ENCODE assay signal across 8 cellular contexts in genomic region chr16:56869513-56870270, GRCh38. TPM values are rescaled to one million over a fixed set of nuclear protein-coding genes. Genes with fewer than 3 reads are reported as not detected.
DNase-seq lines count a peak whose midpoint lies in the region; ATAC-seq and TF ChIP-seq lines count a peak whose summit lies in the region.

No MANE protein-coding gene starts in this region.

- H3K36me3 Mint-ChIP-seq in activated T-helper 2 cell treated with anti-CD3 and anti-CD28 coated beads, Interferon-gamma antibody, Interleukin-2, Interleukin-4, amounts not matched to agents 10 μg/mL and 5 μg/mL and 100 μg/mL, durations not matched to agents 14 hours and 24 hours and 36 hours (ENCODE audit: low read depth), result no peaks in the 10 kb centered on the region

- no peak for TF ChIP-seq CTCF in GM20000 (IDR thresholded peaks at IDR 0.05; ENCODE audit: extremely low read depth, missing control alignments)
- TF ChIP-seq CTCF in RWPE2 (IDR thresholded peaks at IDR 0.05; ENCODE audit: poor library complexity, severe bottlenecking), result peak; percentile 8

- no peaks in the 10 kb centered on the region for H3K36me3 ChIP-seq in RWPE2 (ENCODE audit: low read depth)

- intact Hi-C loops in activated T-helper 2 cell treated with anti-CD3 and anti-CD28 coated beads, Interferon-gamma antibody, Interleukin-2, Interleukin-4, amounts not matched to agents 10 μg/mL and 5 μg/mL and 100 μg/mL, durations not matched to agents 14 hours and 24 hours and 36 hours (cut with micrococcal nuclease), result no loop called here

- ATAC-seq in RWPE2 (ENCODE audit: low read depth) (no peak), HG03196 (IDR thresholded peaks at IDR 0.05; ENCODE audit: unreplicated experiment) (no peak)

- no peak overlapping the region for H3K27ac Mint-ChIP-seq in activated T-helper 2 cell treated with anti-CD3 and anti-CD28 coated beads, Interferon-gamma antibody, Interleukin-2, Interleukin-4, amounts not matched to agents 10 μg/mL and 5 μg/mL and 100 μg/mL, durations not matched to agents 14 hours and 24 hours and 36 hours

- no peak overlapping the region for H3K27ac ChIP-seq in RWPE2 (ENCODE audit: poor library complexity, severe bottlenecking)

- no peak overlapping the region for H3K4me3 ChIP-seq in RWPE2 (ENCODE audit: severe bottlenecking)

- peaks cover 3% of the 10 kb centered on the region for H3K4me1 ChIP-seq in RWPE2 (ENCODE audit: insufficient read depth, poor library complexity, severe bottlenecking)

- H3K27me3 Mint-ChIP-seq in activated T-helper 2 cell treated with anti-CD3 and anti-CD28 coated beads, Interferon-gamma antibody, Interleukin-2, Interleukin-4, amounts not matched to agents 10 μg/mL and 5 μg/mL and 100 μg/mL, durations not matched to agents 14 hours and 24 hours and 36 hours (ENCODE audit: low read depth), result no peaks in the 10 kb centered on the region

- no peaks in the 10 kb centered on the region for H3K27me3 ChIP-seq in RWPE2 (ENCODE audit: insufficient read depth, poor library complexity, severe bottlenecking)

- H3K9me3 Mint-ChIP-seq in activated T-helper 2 cell treated with anti-CD3 and anti-CD28 coated beads, Interferon-gamma antibody, Interleukin-2, Interleukin-4, amounts not matched to agents 10 μg/mL and 5 μg/mL and 100 μg/mL, durations not matched to agents 14 hours and 24 hours and 36 hours, result no peaks in the 10 kb centered on the region

- H3K4me3 Mint-ChIP-seq in activated T-helper 2 cell treated with anti-CD3 and anti-CD28 coated beads, Interferon-gamma antibody, Interleukin-2, Interleukin-4, amounts not matched to agents 10 μg/mL and 5 μg/mL and 100 μg/mL, durations not matched to agents 14 hours and 24 hours and 36 hours (ENCODE audit: low read depth), result no peak overlapping the region

- no peaks in the 10 kb centered on the region for H3K9me3 ChIP-seq in RWPE2 (ENCODE audit: severe bottlenecking)

- peaks cover 5% of the 10 kb centered on the region for H3K4me1 Mint-ChIP-seq in activated T-helper 2 cell treated with anti-CD3 and anti-CD28 coated beads, Interferon-gamma antibody, Interleukin-2, Interleukin-4, amounts not matched to agents 10 μg/mL and 5 μg/mL and 100 μg/mL, durations not matched to agents 14 hours and 24 hours and 36 hours (ENCODE audit: low read depth)

- DNase-seq in AG08395 (ENCODE audit: low spot score), result peak; percentile 13
- peak; percentile 61 for DNase-seq in GM20000 (ENCODE audit: low spot score)
- DNase-seq in RWPE2 (ENCODE audit: low spot score), result no peak
- peak; percentile 52 for DNase-seq in glomerular visceral epithelial cell (ENCODE audit: extremely low spot score)
- no peak for DNase-seq in DMS79 (lab: John Stamatoyannopoulos, UW)
- no peak for DNase-seq in T-helper 9 cell
- DNase-seq in activated T-helper 2 cell treated with anti-CD3 and anti-CD28 coated beads, Interferon-gamma antibody, Interleukin-2, Interleukin-4, amounts not matched to agents 10 μg/mL and 5 μg/mL and 100 μg/mL, durations not matched to agents 14 hours and 24 hours and 36 hours (ENCODE audit: low spot score), result no peak

RNA-seq across cellular contexts. Expression of gene SLC12A3, which starts 4.7 kb away (rescaled TPM):
- total RNA-seq in activated T-helper 2 cell treated with anti-CD3 and anti-CD28 coated beads, Interferon-gamma antibody, Interleukin-2, Interleukin-4, amounts not matched to agents 10 μg/mL and 5 μg/mL and 100 μg/mL, durations not matched to agents 14 hours and 24 hours and 36 hours, result not detected in 2 replicates

Comparison
In these comparisons a context has a peak if more than half of its experiments do, and no peak if none do; other contexts are left out.
1. DNase-seq: peak in AG08395 (single experiment), GM20000 (single experiment) and glomerular visceral epithelial cell (single experiment); none in RWPE2 (single experiment), DMS79 (single experiment), T-helper 9 cell (single experiment) and activated T-helper 2 cell treated with anti-CD3 and anti-CD28 coated beads, Interferon-gamma antibody, Interleukin-2, Interleukin-4, amounts not matched to agents 10 μg/mL and 5 μg/mL and 100 μg/mL, durations not matched to agents 14 hours and 24 hours and 36 hours (single experiment).